In the genomic region with DNA sequence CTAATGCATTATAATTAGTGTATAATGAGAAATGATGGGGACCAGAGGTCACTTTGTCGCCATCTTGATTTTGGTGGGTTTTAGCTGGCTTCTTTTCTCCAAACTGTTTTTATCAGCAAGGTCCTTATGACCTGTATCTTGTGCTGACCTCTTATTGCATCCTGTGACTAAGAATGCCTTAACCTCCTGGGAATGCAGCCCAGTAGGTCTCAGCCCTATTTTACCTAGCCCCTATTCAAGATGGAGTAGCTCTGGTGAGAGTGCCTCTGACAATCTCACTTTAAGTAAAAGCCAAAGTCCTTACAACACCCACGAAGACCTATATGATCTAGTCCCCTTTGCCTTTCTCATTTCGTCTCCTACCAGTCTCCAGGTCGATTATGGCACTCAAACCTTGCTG, we compare ENCODE assay signal across 19 cellular contexts. TPM values are rescaled to one million over a fixed set of nuclear protein-coding genes. Genes with fewer than 3 reads are reported as not detected.
DNase-seq lines count a peak whose midpoint lies in the region; ATAC-seq, FAIRE-seq and TF ChIP-seq lines count a peak whose summit lies in the region.
"Had no signal": no experiment of that assay in that cellular context is flagged by ENCODE, and none has a peak within 500 bp of the region (broad histone marks: within the 10 kb centered on the region; RNA-seq: fewer than 3 reads in every experiment).

No MANE protein-coding gene starts in this region.

- no peaks in the 10 kb centered on the region for H3K9me1 ChIP-seq in K562 (ENCODE audit: control insufficient read depth, insufficient read depth, low read length)

- no peak overlapping the region for H3K23ac ChIP-seq in mesenchymal stem cell (ENCODE audit: low read length in 2 of 2)
- H3K23ac ChIP-seq in trophoblast cell (ENCODE audit: low read length), result no peak overlapping the region

- peak overlapping the region in 1 of 2 experiments; percentile 92 for H2BK12ac ChIP-seq in mesenchymal stem cell (ENCODE audit: low read length in 2 of 2)
- H2BK12ac ChIP-seq in trophoblast cell (ENCODE audit: low read length), result no peak overlapping the region

- TF ChIP-seq POLR2A in H54 (IDR thresholded peaks at IDR 0.05; ENCODE audit: low read depth, low read length) (no peak), K562 (conservative IDR thresholded peaks at IDR 0.05) (no peak)

- H3K27ac ChIP-seq in K562 (ENCODE audit: extremely low read depth, low read depth, low read length) (no peak overlapping the region), mesenchymal stem cell (ENCODE audit: low read length, poor library complexity, severe bottlenecking) (no peak overlapping the region), trophoblast cell (ENCODE audit: low read depth, low read length) (no peak overlapping the region), hepatocyte (no peak overlapping the region), pancreas (no peak overlapping the region)
- H3K27ac ChIP-seq: C4-2B, GM23248, HL-60 had no signal

- no peak overlapping the region for H4K12ac ChIP-seq in trophoblast cell (ENCODE audit: low read depth, low read length)

- no peak overlapping the region for H3K4ac ChIP-seq in mesenchymal stem cell (ENCODE audit: low read depth in 1 of 2, low read length in 2 of 2)
- no peak overlapping the region for H3K4ac ChIP-seq in trophoblast cell (ENCODE audit: low read depth, low read length)

- H3K79me2 ChIP-seq in K562 (ENCODE audit: control insufficient read depth, insufficient read depth, low read length), result no peaks in the 10 kb centered on the region
- no peaks in the 10 kb centered on the region for H3K79me2 ChIP-seq in trophoblast cell (ENCODE audit: control insufficient read depth, insufficient read depth, low read length, poor library complexity)
- H3K79me2 ChIP-seq in hepatocyte, result no peaks in the 10 kb centered on the region

- H3K4me1 ChIP-seq in K562 (replicated peaks in 1 of 2; ENCODE audit: control insufficient read depth in 2 of 2, insufficient read depth in 2 of 2, low read length in 2 of 2) (no peaks in the 10 kb centered on the region), mesenchymal stem cell (ENCODE audit: control insufficient read depth, insufficient read depth, low read depth, low read length) (peaks cover 1% of the 10 kb centered on the region), trophoblast cell (ENCODE audit: control insufficient read depth in 1 of 2, insufficient read depth in 2 of 2, low read length in 2 of 2) (no peaks in the 10 kb centered on the region), hepatocyte (ENCODE audit: insufficient read depth) (peaks cover 8% of the 10 kb centered on the region), pancreas (no peaks in the 10 kb centered on the region)
- H3K4me1 ChIP-seq: Caco-2 had no signal

- H2AFZ ChIP-seq in K562 (ENCODE audit: low read depth, low read length) (no peak overlapping the region), mesenchymal stem cell (ENCODE audit: low read depth, low read length) (no peak overlapping the region), trophoblast cell (ENCODE audit: insufficient read depth, low read length, poor library complexity) (no peak overlapping the region), hepatocyte (no peak overlapping the region)

- H3K9ac ChIP-seq in K562 (ENCODE audit: insufficient read depth in 1 of 2, low read depth in 2 of 2, low read length in 2 of 2) (no peak overlapping the region), mesenchymal stem cell (ENCODE audit: low read length) (no peak overlapping the region), trophoblast cell (ENCODE audit: low read length) (no peak overlapping the region)
- H3K9ac ChIP-seq: GM23248 had no signal

- peak overlapping the region; percentile 35 for H2AK5ac ChIP-seq in mesenchymal stem cell (ENCODE audit: low read length, severe bottlenecking)
- no peak overlapping the region for H2AK5ac ChIP-seq in trophoblast cell (ENCODE audit: low read length)

- TF ChIP-seq CTCF in K562 (IDR thresholded peaks at IDR 0.05 in 2 of 3, conservative IDR thresholded peaks at IDR 0.05 in 1 of 3; ENCODE audit: insufficient read depth in 2 of 3, low read depth in 1 of 3, low read length in 3 of 3), result no peak
- no peak for TF ChIP-seq CTCF in hepatocyte (IDR thresholded peaks at IDR 0.05; ENCODE audit: poor library complexity)
- TF ChIP-seq CTCF in pancreas (IDR thresholded peaks at IDR 0.05), result no peak

- BruUV-seq in K562 (replicated peaks; lab: Mats Ljungman, UMichigan), result no TSS peak

- CTCF ChIA-PET in K562 (lab: Yijun Ruan, JAX; ENCODE audit: low intra/inter-chr PET ratio), result no interaction called here

- H3K9me3 ChIP-seq in K562 (replicated peaks; ENCODE audit: control insufficient read depth, insufficient read depth, low read depth, low read length), result no peaks in the 10 kb centered on the region
- no peaks in the 10 kb centered on the region for H3K9me3 ChIP-seq in mesenchymal stem cell (ENCODE audit: control insufficient read depth, low read length)
- H3K9me3 ChIP-seq in trophoblast cell (ENCODE audit: insufficient read depth, low read depth, low read length), result no peaks in the 10 kb centered on the region
- H3K9me3 ChIP-seq in hepatocyte (ENCODE audit: low read depth), result no peaks in the 10 kb centered on the region
- no peaks in the 10 kb centered on the region for H3K9me3 ChIP-seq in pancreas
- H3K9me3 ChIP-seq: Caco-2 had no signal

- H3K14ac ChIP-seq in mesenchymal stem cell (ENCODE audit: low read length in 2 of 2) (no peak overlapping the region), trophoblast cell (ENCODE audit: low read length) (no peak overlapping the region)

- no peak for DNase-seq in H54 (ENCODE audit: insufficient read length, low spot score)
- DNase-seq in K562 (ENCODE audit: extremely low read depth in 1 of 4, low spot score in 3 of 4), result no peak
- no peak for DNase-seq in mesenchymal stem cell
- DNase-seq in trophoblast cell, result peak; percentile 65 to 77
- no peak for DNase-seq in hepatocyte (ENCODE audit: low spot score)
- no peak for DNase-seq in pancreas
- DNase-seq in NCI-H524 treated with DMSO at 0.1 percent for 48 hours (lab: John Stamatoyannopoulos, UW), result no peak
- DNase-seq: AML-193; Caco-2; CD4-positive, alpha-beta T cell; GM23248; H9; KBM-7 had no signal

- in situ Hi-C loops in K562 (cut with MboI), result loop anchor here (10.0 kb wide), 1 partner anchor 579 kb away; no protein-coding TSS in a partner anchor

- H3K36me3 ChIP-seq in K562 (ENCODE audit: control insufficient read depth, insufficient read depth, low read length) (no peaks in the 10 kb centered on the region), mesenchymal stem cell (ENCODE audit: control insufficient read depth in 1 of 2, insufficient read depth in 2 of 2, low read depth in 1 of 2, low read length in 2 of 2) (no peaks in the 10 kb centered on the region), trophoblast cell (ENCODE audit: control insufficient read depth in 1 of 2, insufficient read depth in 2 of 2, low read length in 2 of 2) (no peaks in the 10 kb centered on the region), hepatocyte (replicated peaks; ENCODE audit: insufficient read depth, low read depth) (no peaks in the 10 kb centered on the region), pancreas (no peaks in the 10 kb centered on the region)

- H3K4me3 ChIP-seq in K562, result no peak overlapping the region
- no peak overlapping the region for H3K4me3 ChIP-seq in mesenchymal stem cell (ENCODE audit: insufficient read depth in 1 of 2, low read depth in 1 of 2, low read length in 2 of 2)
- no peak overlapping the region for H3K4me3 ChIP-seq in trophoblast cell (ENCODE audit: low read depth, low read length)
- H3K4me3 ChIP-seq in hepatocyte, result no peak overlapping the region
- no peak overlapping the region for H3K4me3 ChIP-seq in pancreas
- H3K4me3 ChIP-seq: GM23248 had no signal

- no peak for ATAC-seq in K562
- ATAC-seq in pancreas, result no peak

- TF ChIP-seq EP300 in K562 (IDR thresholded peaks at IDR 0.05; ENCODE audit: low read length), result no peak

- H4K8ac ChIP-seq in mesenchymal stem cell (ENCODE audit: low read length) (no peak overlapping the region), trophoblast cell (ENCODE audit: low read depth, low read length) (no peak overlapping the region)

- no peaks in the 10 kb centered on the region for H3K27me3 ChIP-seq in K562 (ENCODE audit: control insufficient read depth in 2 of 2, insufficient read depth in 2 of 2, low read length in 2 of 2)
- no peaks in the 10 kb centered on the region for H3K27me3 ChIP-seq in mesenchymal stem cell (ENCODE audit: control insufficient read depth in 1 of 2, insufficient read depth in 1 of 2, low read length in 2 of 2)
- H3K27me3 ChIP-seq in trophoblast cell (ENCODE audit: insufficient read depth, low read length), result no peaks in the 10 kb centered on the region
- no peaks in the 10 kb centered on the region for H3K27me3 ChIP-seq in hepatocyte
- H3K27me3 ChIP-seq in pancreas, result no peaks in the 10 kb centered on the region

- peak; percentile 23 for FAIRE-seq in H54 (lab: Jason Lieb, UNC)
- no peak for FAIRE-seq in K562 (lab: Jason Lieb, UNC)
- no peak for FAIRE-seq in pancreas (lab: Jason Lieb, UNC)
- FAIRE-seq: A204.1, G401.6, GM12892, GM18507 had no signal

- H4K20me1 ChIP-seq in K562 (replicated peaks; ENCODE audit: control insufficient read depth, insufficient read depth, low read length) (no peaks in the 10 kb centered on the region), hepatocyte (ENCODE audit: insufficient read depth, poor library complexity, severe bottlenecking) (no peaks in the 10 kb centered on the region)

- H4K91ac ChIP-seq in mesenchymal stem cell (ENCODE audit: low read length), result no peak overlapping the region
- no peak overlapping the region for H4K91ac ChIP-seq in trophoblast cell (ENCODE audit: low read depth, low read length)

- H3K9me2 ChIP-seq in hepatocyte (replicated peaks; ENCODE audit: insufficient read depth), result no peaks in the 10 kb centered on the region

- intact Hi-C loops in K562 (cut with micrococcal nuclease), result no loop called here
- intact Hi-C loops in pancreas (cut with DNase I), result loop anchor here in 1 of 3 donors (5.0 kb wide), 1 partner anchor 267 kb away; no protein-coding TSS in a partner anchor

- WGBS in K562 (ENCODE audit: insufficient coverage, low coverage, missing lambda C conversion rate), result 3% methylated on average over 4 of the region's 4 CpGs
- WGBS in mesenchymal stem cell, result 97% methylated on average over 4 of the region's 4 CpGs
- no CpG with 5 or more reads among the region's 4 CpGs for WGBS in trophoblast cell (ENCODE audit: extremely low coverage, insufficient coverage, insufficient read length)
- WGBS in hepatocyte (ENCODE audit: low lambda C conversion rate, missing lambda C conversion rate), result 93% methylated on average over 4 of the region's 4 CpGs
- WGBS in pancreas, 2 donors, result 67 to 71% methylated on average over 4 of the region's 4 CpGs

- H3K18ac ChIP-seq in mesenchymal stem cell (ENCODE audit: low read depth in 1 of 2, low read length in 2 of 2) (peak overlapping the region in 1 of 2 experiments; percentile 29), trophoblast cell (ENCODE audit: low read length) (no peak overlapping the region)

- no peak overlapping the region for H2BK15ac ChIP-seq in mesenchymal stem cell (ENCODE audit: low read depth, poor library complexity, severe bottlenecking)

- H3K4me2 ChIP-seq in K562 (ENCODE audit: insufficient read depth, low read length) (no peak overlapping the region), mesenchymal stem cell (ENCODE audit: low read length, poor library complexity, severe bottlenecking) (no peak overlapping the region), trophoblast cell (ENCODE audit: low read length) (no peak overlapping the region), hepatocyte (no peak overlapping the region)

- no peaks in the 10 kb centered on the region for H3K79me1 ChIP-seq in mesenchymal stem cell (replicated peaks; ENCODE audit: low read length, poor library complexity, severe bottlenecking)
- H3K79me1 ChIP-seq in trophoblast cell (ENCODE audit: low read length), result no peaks in the 10 kb centered on the region

- TF ChIP-seq RAD21 in K562 (CRISPR knock-in tag; conservative IDR thresholded peaks at IDR 0.05 in 1 of 2, IDR thresholded peaks at IDR 0.05 in 1 of 2), result no peak

- POLR2A ChIA-PET in K562 (lab: Yijun Ruan, JAX), result no interaction called here

- H2BK120ac ChIP-seq in mesenchymal stem cell (ENCODE audit: low read depth, low read length) (no peak overlapping the region), trophoblast cell (ENCODE audit: insufficient read depth, low read length, poor library complexity) (no peak overlapping the region)

- H2BK5ac ChIP-seq in mesenchymal stem cell (ENCODE audit: low read depth, low read length, poor library complexity, severe bottlenecking) (no peak overlapping the region), trophoblast cell (ENCODE audit: low read depth, low read length, poor library complexity) (no peak overlapping the region)

RNA-seq across cellular contexts. Expression of a gene that starts 28.3 kb away (rescaled TPM):
- total RNA-seq in K562 (2011; cell fraction: chromatin; rRNA removed; ENCODE audit: low replicate concordance), result 14.2 and 24.7 TPM in 2 replicates
- 11.5 and 12.9 TPM in 2 replicates for total RNA-seq in K562 (2011; cell fraction: nucleolus; rRNA removed)
- total RNA-seq in K562 (2011; cell fraction: nucleoplasm; rRNA removed), result 16.8 and 24.9 TPM in 2 replicates
- total RNA-seq in K562 (2014; rRNA removed) (53.4 and 58.5 TPM in 2 replicates), K562 (2014; rRNA removed; fragmentation: Illumina TruSeq; extraction: Trizol) (91.0 and 101 TPM in 2 replicates), K562 (2015; rRNA removed; fragmentation: Illumina TruSeq; extraction: Trizol) (67.0 and 74.7 TPM in 2 replicates), K562 (2021) (116 and 119 TPM in 2 replicates), hepatocyte (133 and 154 TPM in 2 replicates), pancreas (10 to 100 TPM; 36.1 to 48.7 (median 44.1) TPM)
- polyA plus RNA-seq in K562 (2011; rRNA removed) (83.0 and 134 TPM in 2 replicates), K562 (2014; fragmentation: Illumina TruSeq; extraction: Trizol) (89.5 and 98.1 TPM in 2 replicates), K562 (2014; fragmentation: Nextera tagmentation; extraction: Ambion mirVana) (100 to 1,000 TPM in 1 of 2 experiments, 10 to 100 TPM in 1; 85.7 to 131 TPM), K562 (2014; rRNA removed) (86.6 and 99.9 TPM in 2 replicates), hepatocyte (198 and 202 TPM in 2 replicates), pancreas (10 to 100 TPM; 45.0 to 52.2 TPM)
- 56.3 and 66.0 TPM in 2 replicates for polyA plus RNA-seq in K562 (2011; cell fraction: cytosol; rRNA removed)
- polyA plus RNA-seq in K562 (2011; cell fraction: nucleus; rRNA removed), result 13.9 and 15.3 TPM in 2 replicates
- 66.9 and 121 TPM in 2 replicates for polyA plus RNA-seq in K562 (2012)
- 111 and 130 TPM in 2 replicates for polyA minus RNA-seq in K562 (2011; rRNA and poly(A)+ RNA removed)
- 68.4 and 83.7 TPM in 2 replicates for polyA minus RNA-seq in K562 (2011; cell fraction: cytosol; rRNA and poly(A)+ RNA removed)
- 14.5 and 19.5 TPM in 2 replicates for polyA minus RNA-seq in K562 (2011; cell fraction: nucleus; rRNA and poly(A)+ RNA removed)
- polyA plus RNA-seq in mesenchymal stem cell (2013, experiment 1 of 2), result 205 TPM
- 207 TPM for polyA plus RNA-seq in mesenchymal stem cell (2013, experiment 2 of 2)
- 226 and 235 TPM in 2 replicates for polyA plus RNA-seq in trophoblast cell (2013)

RNA-seq across cellular contexts. Expression of a gene that starts 57.3 kb away (rescaled TPM):
- total RNA-seq in K562 (2011; cell fraction: chromatin; rRNA removed; ENCODE audit: low replicate concordance), result 2.0 TPM in 2 replicates
- total RNA-seq in K562 (2011; cell fraction: nucleolus; rRNA removed), result 2.1 and 2.3 TPM in 2 replicates
- total RNA-seq in K562 (2011; cell fraction: nucleoplasm; rRNA removed), result 1.7 TPM in 2 replicates
- total RNA-seq in K562 (2014; rRNA removed) (8.5 and 12.0 TPM in 2 replicates), K562 (2014; rRNA removed; fragmentation: Illumina TruSeq; extraction: Trizol) (7.8 and 9.2 TPM in 2 replicates), K562 (2015; rRNA removed; fragmentation: Illumina TruSeq; extraction: Trizol) (9.2 and 9.3 TPM in 2 replicates), K562 (2021) (5.9 and 7.4 TPM in 2 replicates), hepatocyte (64.7 and 66.2 TPM in 2 replicates), pancreas (10 to 100 TPM; 15.3 to 19.4 (median 16.3) TPM)
- polyA plus RNA-seq in K562 (2011; rRNA removed) (3.9 and 5.8 TPM in 2 replicates), K562 (2014; fragmentation: Illumina TruSeq; extraction: Trizol) (5.6 and 5.9 TPM in 2 replicates), K562 (2014; fragmentation: Nextera tagmentation; extraction: Ambion mirVana) (10 to 100 TPM; 14.2 to 15.5 TPM), K562 (2014; rRNA removed) (5.5 and 9.0 TPM in 2 replicates), hepatocyte (50.6 and 57.2 TPM in 2 replicates), pancreas (10 to 100 TPM; 10.5 to 22.4 TPM)
- 1.8 and 3.1 TPM in 2 replicates for polyA plus RNA-seq in K562 (2011; cell fraction: cytosol; rRNA removed)
- polyA plus RNA-seq in K562 (2011; cell fraction: nucleus; rRNA removed), result 1.9 and 2.0 TPM in 2 replicates
- 8.6 and 12.2 TPM in 2 replicates for polyA plus RNA-seq in K562 (2012)
- polyA minus RNA-seq in K562 (2011; rRNA and poly(A)+ RNA removed), result 4.9 and 6.2 TPM in 2 replicates
- 3.8 and 4.7 TPM in 2 replicates for polyA minus RNA-seq in K562 (2011; cell fraction: cytosol; rRNA and poly(A)+ RNA removed)
- polyA minus RNA-seq in K562 (2011; cell fraction: nucleus; rRNA and poly(A)+ RNA removed), result 1.2 and 3.4 TPM in 2 replicates
- polyA plus RNA-seq in mesenchymal stem cell (2013, experiment 1 of 2), result 13.8 TPM
- polyA plus RNA-seq in mesenchymal stem cell (2013, experiment 2 of 2), result 14.0 TPM
- polyA plus RNA-seq in trophoblast cell (2013), result 31.0 and 32.1 TPM in 2 replicates

Comparison
In these comparisons a context has a peak if more than half of its experiments do, and no peak if none do; other contexts are left out.
1. DNase-seq: peak in trophoblast cell (2 of 2); none in H54 (single experiment), K562 (0 of 4), mesenchymal stem cell (single experiment), hepatocyte (single experiment), pancreas (0 of 6) and NCI-H524 treated with DMSO at 0.1 percent for 48 hours (single experiment).